19 cellular contexts compared by ENCODE assay signal in the genomic region with DNA sequence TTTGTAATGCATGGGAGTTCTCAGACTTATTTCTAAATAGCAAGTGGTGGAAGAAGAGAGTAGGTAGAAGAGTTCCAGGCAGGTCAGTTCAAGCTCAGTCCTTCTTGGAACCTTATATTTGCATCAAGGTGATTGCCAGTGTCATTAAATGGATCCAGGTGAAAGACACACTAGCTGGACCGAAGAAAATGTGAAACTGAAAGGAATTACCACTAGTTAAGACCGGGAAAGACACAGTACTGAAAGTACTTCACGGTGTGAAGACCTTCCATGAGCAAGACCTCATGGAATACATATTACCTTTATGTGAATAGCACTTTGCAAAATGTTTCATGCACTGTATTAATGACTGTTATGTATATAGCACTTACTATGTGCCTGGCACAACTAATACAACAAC. TPM values are rescaled to one million over a fixed set of nuclear protein-coding genes. Genes with fewer than 3 reads are reported as not detected.
DNase-seq lines count a peak whose midpoint lies in the region; ATAC-seq, FAIRE-seq and TF ChIP-seq lines count a peak whose summit lies in the region.
"Had no signal": no experiment of that assay in that cellular context is flagged by ENCODE, and none has a peak within 500 bp of the region (broad histone marks: within the 10 kb centered on the region; RNA-seq: fewer than 3 reads in every experiment).

No MANE protein-coding gene starts in this region.

- H2BK5ac ChIP-seq in H1 (ENCODE audit: low read depth, low read length), result no peak overlapping the region

- no TSS peak for BruUV-seq in PC-9 (replicated peaks; lab: Mats Ljungman, UMichigan)

- H3K4me2 ChIP-seq in PC-9 (0 out of 2 replicates have a peak overlapping the region, but pooled peaks have one; percentile 2), H1 (ENCODE audit: insufficient read depth in 1 of 2, low read depth in 2 of 2, low read length in 2 of 2) (no peak overlapping the region)
- H3K4me2 ChIP-seq: BLaER1 treated with 17β-estradiol and CSF1 and Interleukin-3, amounts not matched to agents 10 nM and 100 nM had no signal

- 92% methylated on average over 3 of the region's 3 CpGs; no CpG with 5 or more reads in 1 of the 2 experiments for whole genome bisulfite sequencing in H1 (ENCODE audit: extremely low coverage in 1 of 2, insufficient coverage in 1 of 2, insufficient read length in 1 of 2, insufficient replicate concordance in 2 of 2, low coverage in 1 of 2, low lambda C conversion rate in 2 of 2, missing lambda C conversion rate in 1 of 2), 2 experiments

- H3K14ac ChIP-seq in H1 (ENCODE audit: insufficient read length), result no peak overlapping the region

- H4K20me1 ChIP-seq in PC-9 (ENCODE audit: insufficient read depth) (no peaks in the 10 kb centered on the region), H1 (replicated peaks in 1 of 2; ENCODE audit: control insufficient read depth in 1 of 2, insufficient read depth in 2 of 2, low read length in 2 of 2) (no peaks in the 10 kb centered on the region)
- H4K20me1 ChIP-seq: BLaER1 treated with 17β-estradiol and CSF1 and Interleukin-3, amounts not matched to agents 10 nM and 100 nM had no signal

- POLR2A ChIA-PET in PC-9 (lab: Charles Lee; ENCODE audit: unreplicated experiment) (no interaction called here), H1 (lab: Charles Lee; ENCODE audit: partially characterized antibody) (no interaction called here)

- H3K4me1 Mint-ChIP-seq in activated naive CD4-positive, alpha-beta T cell treated with anti-CD3 and anti-CD28 coated beads, Interleukin-2, amount 10 ng/mL, durations not matched to agents 7 days and 5 days, result no peaks in the 10 kb centered on the region
- H3K4me1 Mint-ChIP-seq: B cell, H9 had no signal

- no peak overlapping the region for H3K18ac ChIP-seq in H1 (ENCODE audit: extremely low read depth, low read length)

- H3K36me3 ChIP-seq in PC-9 (ENCODE audit: low read depth), result no peaks in the 10 kb centered on the region
- H3K36me3 ChIP-seq in H1 (ENCODE audit: control insufficient read depth in 2 of 4, insufficient read depth in 4 of 4, low read length in 3 of 4), result no peaks in the 10 kb centered on the region
- H3K36me3 ChIP-seq in gastrocnemius medialis, result no peaks in the 10 kb centered on the region
- H3K36me3 ChIP-seq: BLaER1 treated with 17β-estradiol and CSF1 and Interleukin-3, amounts not matched to agents 10 nM and 100 nM had no signal

- no peak overlapping the region for H3K4ac ChIP-seq in H1 (replicated peaks; ENCODE audit: insufficient read length, low read depth, low read length)

- DNase-seq in NCI-H510A treated with DMSO at 0.1 percent for 48 hours (lab: John Stamatoyannopoulos, UW) (peak; percentile 63), NCI-H510A (lab: John Stamatoyannopoulos, UW) (no peak), PC-9 (no peak), H1 (ENCODE audit: low read depth in 1 of 2, low spot score in 2 of 2) (no peak), gastrocnemius medialis (no peak)
- DNase-seq in activated CD4-positive, alpha-beta T cell treated with anti-CD3 and anti-CD28 coated beads for 48 hours, result no peak
- no peak for DNase-seq in activated naive CD4-positive, alpha-beta T cell treated with anti-CD3 and anti-CD28 coated beads, Interleukin-2, amount 10 ng/mL, durations not matched to agents 7 days and 5 days
- DNase-seq: Calu3; CD8-positive, alpha-beta T cell; DMS 273 treated with DMSO at 0.1 percent for 48 hours; DMS79; GDM1; GOT3; H9; KBM-7 had no signal

- no peak overlapping the region for H2AFZ ChIP-seq in PC-9
- no peak overlapping the region for H2AFZ ChIP-seq in H1 (ENCODE audit: low read length)

- H4K5ac ChIP-seq in H1 (ENCODE audit: insufficient read length, low read depth, low read length), result no peak overlapping the region

- H3K27me3 Mint-ChIP-seq in activated naive CD4-positive, alpha-beta T cell treated with anti-CD3 and anti-CD28 coated beads, Interleukin-2, amount 10 ng/mL, durations not matched to agents 7 days and 5 days, result peaks cover 8% of the 10 kb centered on the region
- H3K27me3 Mint-ChIP-seq: B cell had no signal

- H2BK15ac ChIP-seq in H1 (ENCODE audit: low read length), result no peak overlapping the region

- no peak overlapping the region for H3K23ac ChIP-seq in H1 (ENCODE audit: insufficient read length)

- no peak overlapping the region for H4K8ac ChIP-seq in H1 (ENCODE audit: extremely low read depth, insufficient read depth, low read length)

- H2BK12ac ChIP-seq in H1 (ENCODE audit: low read depth, low read length), result no peak overlapping the region

- no peak overlapping the region for H3K27ac Mint-ChIP-seq in activated naive CD4-positive, alpha-beta T cell treated with anti-CD3 and anti-CD28 coated beads, Interleukin-2, amount 10 ng/mL, durations not matched to agents 7 days and 5 days
- H3K27ac Mint-ChIP-seq: B cell; CD8-positive, alpha-beta T cell; H9 had no signal

- H3K27ac ChIP-seq in PC-9 (no peak overlapping the region), H1 (ENCODE audit: low read depth, low read length) (no peak overlapping the region), gastrocnemius medialis (no peak overlapping the region)
- H3K27ac ChIP-seq: BLaER1 treated with 17β-estradiol and CSF1 and Interleukin-3, amounts not matched to agents 10 nM and 100 nM had no signal

- H3F3A ChIP-seq in PC-9 (ENCODE audit: insufficient read depth, low read depth), result no peaks in the 10 kb centered on the region

- H3K4me1 ChIP-seq in PC-9 (replicated peaks; ENCODE audit: insufficient read depth), result peaks cover 12% of the 10 kb centered on the region; the same call in 1 of the 2 replicates
- H3K4me1 ChIP-seq in H1 (replicated peaks in 1 of 4; ENCODE audit: control insufficient read depth in 3 of 4, insufficient read depth in 4 of 4, low read length in 3 of 4), result no peaks in the 10 kb centered on the region
- no peaks in the 10 kb centered on the region for H3K4me1 ChIP-seq in gastrocnemius medialis
- H3K4me1 ChIP-seq: BLaER1 treated with 17β-estradiol and CSF1 and Interleukin-3, amounts not matched to agents 10 nM and 100 nM had no signal

- H3K9me3 ChIP-seq in PC-9 (ENCODE audit: insufficient read depth, low read depth) (no peaks in the 10 kb centered on the region), H1 (ENCODE audit: insufficient read depth in 2 of 2, low read depth in 1 of 2, low read length in 1 of 2) (no peaks in the 10 kb centered on the region), gastrocnemius medialis (no peaks in the 10 kb centered on the region)

- H4K91ac ChIP-seq in H1 (replicated peaks; ENCODE audit: insufficient read length, low read length), result no peak overlapping the region

- in situ Hi-C loops in gastrocnemius medialis (cut with MboI; ENCODE audit: low sequenced_read_pairs in 4 of 4), result no loop called here

- no peak for TF ChIP-seq POLR2A in H1 (IDR thresholded peaks at IDR 0.05; ENCODE audit: control extremely low read depth in 1 of 2, low read depth in 2 of 2, low read length in 2 of 2)
- no peak for TF ChIP-seq POLR2A in gastrocnemius medialis (IDR thresholded peaks at IDR 0.05)

- H3K56ac ChIP-seq in H1 (replicated peaks; ENCODE audit: insufficient read length, low read depth, low read length), result no peak overlapping the region

- no peaks in the 10 kb centered on the region for H3K36me3 Mint-ChIP-seq in activated naive CD4-positive, alpha-beta T cell treated with anti-CD3 and anti-CD28 coated beads, Interleukin-2, amount 10 ng/mL, durations not matched to agents 7 days and 5 days
- H3K36me3 Mint-ChIP-seq: CD8-positive, alpha-beta T cell had no signal

- no peak for TF ChIP-seq CTCF in PC-9 (conservative IDR thresholded peaks at IDR 0.05)
- no peak for TF ChIP-seq CTCF in H1 (IDR thresholded peaks at IDR 0.05; ENCODE audit: control extremely low read depth in 1 of 3, insufficient read depth in 1 of 3, low read depth in 1 of 3, low read length in 3 of 3)
- TF ChIP-seq CTCF in gastrocnemius medialis (IDR thresholded peaks at IDR 0.05 in 4 of 5, conservative IDR thresholded peaks at IDR 0.05 in 1 of 5), result no peak

- H3K23me2 ChIP-seq in H1 (ENCODE audit: low read depth, low read length), result no peaks in the 10 kb centered on the region

- H3K9ac ChIP-seq in H1 (replicated peaks in 1 of 4; ENCODE audit: extremely low read depth in 1 of 4, low read depth in 3 of 4, low read length in 3 of 4), result no peak overlapping the region
- H3K9ac ChIP-seq: BLaER1 treated with 17β-estradiol and CSF1 and Interleukin-3, amounts not matched to agents 10 nM and 100 nM had no signal

- intact Hi-C loops in PC-9 (cut with micrococcal nuclease; ENCODE audit: unreplicated experiment), result no loop called here
- intact Hi-C loops in gastrocnemius medialis (cut with DNase I; ENCODE audit: low total_unique reads), result no loop called here

- no peaks in the 10 kb centered on the region for H3K9me3 Mint-ChIP-seq in activated naive CD4-positive, alpha-beta T cell treated with anti-CD3 and anti-CD28 coated beads, Interleukin-2, amount 10 ng/mL, durations not matched to agents 7 days and 5 days
- H3K9me3 Mint-ChIP-seq: CD8-positive, alpha-beta T cell; H9 had no signal

- no peak for TF ChIP-seq RAD21 in H1 (IDR thresholded peaks at IDR 0.05 in 1 of 2, conservative IDR thresholded peaks at IDR 0.05 in 1 of 2; ENCODE audit: low read depth in 2 of 2, low read length in 2 of 2)

- no peak for TF ChIP-seq EP300 in H1 (IDR thresholded peaks at IDR 0.05; ENCODE audit: borderline replicate concordance in 1 of 2, low read depth in 2 of 2, low read length in 2 of 2)

- no peak overlapping the region for H3K4me3 Mint-ChIP-seq in activated naive CD4-positive, alpha-beta T cell treated with anti-CD3 and anti-CD28 coated beads, Interleukin-2, amount 10 ng/mL, durations not matched to agents 7 days and 5 days
- H3K4me3 Mint-ChIP-seq: B cell; CD8-positive, alpha-beta T cell; H9 had no signal

- no peak overlapping the region for H2AK5ac ChIP-seq in H1 (ENCODE audit: low read depth, low read length)

- CTCF ChIA-PET in PC-9 (lab: Charles Lee) (no interaction called here), H1 (lab: Charles Lee; ENCODE audit: partially characterized antibody) (interaction anchor here (0.6 to 1.4 kb wide), 4 partner anchors 11 to 76 kb away, joined by 3 to 6 read pairs (median 4); no protein-coding TSS in a partner anchor)
- CTCF ChIA-PET in activated naive CD4-positive, alpha-beta T cell treated with anti-CD3 and anti-CD28 coated beads, Interleukin-2, amount 10 ng/mL, durations not matched to agents 7 days and 5 days (lab: Charles Lee), result no interaction called here

- H3K79me2 ChIP-seq in PC-9 (ENCODE audit: low read depth) (no peaks in the 10 kb centered on the region), H1 (ENCODE audit: control insufficient read depth in 1 of 2, insufficient read depth in 2 of 2, low read length in 2 of 2) (no peaks in the 10 kb centered on the region)

- no peaks in the 10 kb centered on the region for H3K79me1 ChIP-seq in H1 (ENCODE audit: low read depth, low read length)

- peak; percentile 39 for FAIRE-seq in H1 (lab: Jason Lieb, UNC)
- FAIRE-seq: GM12892 had no signal

- H3K27me3 ChIP-seq in PC-9 (ENCODE audit: insufficient read depth, low read depth), result no peaks in the 10 kb centered on the region
- H3K27me3 ChIP-seq in H1 (replicated peaks in 1 of 4; ENCODE audit: control insufficient read depth in 3 of 4, extremely low read depth in 1 of 4, insufficient read depth in 3 of 4, low read length in 3 of 4), result no peaks in the 10 kb centered on the region
- H3K27me3 ChIP-seq in gastrocnemius medialis, result no peaks in the 10 kb centered on the region
- H3K27me3 ChIP-seq: BLaER1 treated with 17β-estradiol and CSF1 and Interleukin-3, amounts not matched to agents 10 nM and 100 nM had no signal

- no peaks in the 10 kb centered on the region; the same call in 1 of the 2 replicates for H3K9me2 ChIP-seq in PC-9 (ENCODE audit: insufficient read depth)

- no peak overlapping the region for H3K4me3 ChIP-seq in PC-9
- H3K4me3 ChIP-seq in H1 (ENCODE audit: extremely low read depth in 1 of 4, insufficient read depth in 2 of 4, low read depth in 3 of 4, low read length in 4 of 4), result no peak overlapping the region
- no peak overlapping the region for H3K4me3 ChIP-seq in gastrocnemius medialis
- H3K4me3 ChIP-seq: BLaER1 treated with 17β-estradiol and CSF1 and Interleukin-3, amounts not matched to agents 10 nM and 100 nM had no signal

- no peak overlapping the region for H2BK20ac ChIP-seq in H1 (ENCODE audit: low read length)

- H2BK120ac ChIP-seq in H1 (replicated peaks; ENCODE audit: low read depth, low read length), result no peak overlapping the region

- ATAC-seq in gastrocnemius medialis, result no peak
- ATAC-seq: CD8-positive, alpha-beta T cell had no signal

RNA-seq across cellular contexts. Expression of gene TMEM150C, which starts 19.1 kb away (rescaled TPM):
- total RNA-seq in PC-9 (2021), result 0.74 and 0.98 TPM in 2 replicates
- 1.7 and 1.9 TPM in 2 replicates for total RNA-seq in H1 (2021; fragmentation: NEBNext Ultra II Directional; extraction: Animal tissue kit (Norgen Biotek cat#: 25700))
- 1.2 and 1.5 TPM in 2 replicates for polyA plus RNA-seq in H1 (2011; rRNA removed)
- polyA plus RNA-seq in H1 (2011; cell fraction: cytosol; rRNA removed), result 1.8 TPM
- 0.64 TPM for polyA plus RNA-seq in H1 (2011; cell fraction: nucleus; rRNA removed)
- 2.0 to 2.7 TPM (median 2.5 TPM) in 4 replicates for polyA plus RNA-seq in H1 (2012, experiment 1 of 2)
- polyA plus RNA-seq in H1 (2012, experiment 2 of 2), result 0.43 TPM
- 2.6 TPM for polyA plus RNA-seq in H1 (2013, experiment 1 of 2)
- 2.7 TPM for polyA plus RNA-seq in H1 (2013, experiment 2 of 2)
- 1.9 and 3.8 TPM in 2 replicates for polyA minus RNA-seq in H1 (2011; rRNA and poly(A)+ RNA removed)
- 2.2 TPM for polyA minus RNA-seq in H1 (2011; cell fraction: cytosol; rRNA and poly(A)+ RNA removed)
- 0.50 TPM for polyA minus RNA-seq in H1 (2011; cell fraction: nucleus; rRNA and poly(A)+ RNA removed)
- 10 to 100 TPM in 1 of 4 donors, 1 to 10 TPM in 3; 5.5 to 13.5 (median 7.8) TPM for total RNA-seq in gastrocnemius medialis
- total RNA-seq: B cell; CD8-positive, alpha-beta T cell; HT-29 had no signal
